21 cellular contexts compared by ENCODE assay signal in genomic region chr6:146194434-146194833, GRCh38.
DNase-seq lines count a peak whose midpoint lies in the region; ATAC-seq and TF ChIP-seq lines count a peak whose summit lies in the region.
"Had no signal": no experiment of that assay in that cellular context is flagged by ENCODE, and none has a peak within 500 bp of the region (broad histone marks: within the 10 kb centered on the region; RNA-seq: fewer than 3 reads in every experiment).

No MANE protein-coding gene starts in this region.

- H3K27ac ChIP-seq in neural progenitor cell, result no peak overlapping the region
- H3K27ac ChIP-seq: 22Rv1; BLaER1 treated with 17β-estradiol and CSF1 and Interleukin-3, amounts not matched to agents 10 nM and 100 nM had no signal

- no peaks in the 10 kb centered on the region for H3K27me3 ChIP-seq in neural progenitor cell
- H3K27me3 ChIP-seq: BE2C; BLaER1 treated with 17β-estradiol and CSF1 and Interleukin-3, amounts not matched to agents 10 nM and 100 nM had no signal

- H4K20me1 ChIP-seq in neural progenitor cell (ENCODE audit: low read depth), result no peaks in the 10 kb centered on the region
- H4K20me1 ChIP-seq: BLaER1 treated with 17β-estradiol and CSF1 and Interleukin-3, amounts not matched to agents 10 nM and 100 nM had no signal

- H3K27me3 Mint-ChIP-seq in neural progenitor cell (ENCODE audit: insufficient read depth, low read depth), result peaks cover 4% of the 10 kb centered on the region
- H3K27me3 Mint-ChIP-seq: CD4-positive, alpha-beta T cell had no signal

- no peaks in the 10 kb centered on the region for H3K79me2 ChIP-seq in neural progenitor cell (ENCODE audit: low read depth)

- H2AFZ ChIP-seq in neural progenitor cell (replicated peaks), result no peak overlapping the region

- H3K9ac ChIP-seq in neural progenitor cell, result no peak overlapping the region
- H3K9ac ChIP-seq: BLaER1 treated with 17β-estradiol and CSF1 and Interleukin-3, amounts not matched to agents 10 nM and 100 nM had no signal

- no peaks in the 10 kb centered on the region for H3K9me3 ChIP-seq in neural progenitor cell (ENCODE audit: low read depth)
- H3K9me3 ChIP-seq: BE2C; BLaER1 treated with 17β-estradiol and CSF1 and Interleukin-3, amounts not matched to agents 10 nM and 100 nM; HAP-1 had no signal

- DNase-seq in AG10803 (ENCODE audit: low read depth) (peak; percentile 3), astrocyte of the hippocampus (ENCODE audit: low read depth, low spot score) (peak; percentile 42), iPS-NIHi11 (ENCODE audit: low spot score) (peak; percentile 7), neural progenitor cell (ENCODE audit: low spot score) (peak; percentile 31), anterior cingulate cortex (lab: John Stamatoyannopoulos, UW) (no peak), NCI-H1436 treated with DMSO at 0.1 percent for 48 hours (lab: John Stamatoyannopoulos, UW) (no peak)
- DNase-seq: AML-193; BE2C; CD4-positive, alpha-beta T cell; CD8-positive, alpha-beta memory T cell; DMS 273 treated with DMSO at 0.1 percent for 48 hours; DMS79 treated with DMSO at 0.1 percent for 48 hours; GF-D8; GOT3; HFFc6 had no signal

- H3K4me3 ChIP-seq in AG10803 (ENCODE audit: low read length) (no peak overlapping the region), neural progenitor cell (no peak overlapping the region)
- H3K4me3 ChIP-seq: BLaER1 treated with 17β-estradiol and CSF1 and Interleukin-3, amounts not matched to agents 10 nM and 100 nM; HAP-1 had no signal

- H3K27ac Mint-ChIP-seq in neural progenitor cell, result peak overlapping the region; percentile 28
- H3K27ac Mint-ChIP-seq: CD14-positive monocyte; CD4-positive, alpha-beta T cell; CD8-positive, alpha-beta memory T cell; HFFc6 had no signal

- H3K4me3 Mint-ChIP-seq in neural progenitor cell, result no peak overlapping the region
- H3K4me3 Mint-ChIP-seq: CD14-positive monocyte; CD4-positive, alpha-beta T cell; CD8-positive, alpha-beta memory T cell; HFFc6 had no signal

- no peak overlapping the region for H3K4me2 ChIP-seq in neural progenitor cell
- H3K4me2 ChIP-seq: BLaER1 treated with 17β-estradiol and CSF1 and Interleukin-3, amounts not matched to agents 10 nM and 100 nM had no signal

- no peaks in the 10 kb centered on the region for H3K36me3 ChIP-seq in neural progenitor cell
- H3K36me3 ChIP-seq: BE2C; BLaER1 treated with 17β-estradiol and CSF1 and Interleukin-3, amounts not matched to agents 10 nM and 100 nM; HAP-1 had no signal

- peaks cover 17% of the 10 kb centered on the region for H3K4me1 Mint-ChIP-seq in neural progenitor cell
- H3K4me1 Mint-ChIP-seq: CD14-positive monocyte; CD8-positive, alpha-beta memory T cell had no signal

- H3K36me3 Mint-ChIP-seq in neural progenitor cell, result peaks cover 2% of the 10 kb centered on the region
- H3K36me3 Mint-ChIP-seq: CD14-positive monocyte; CD8-positive, alpha-beta memory T cell had no signal

- peaks cover 6% of the 10 kb centered on the region for H3K9me3 Mint-ChIP-seq in neural progenitor cell

- ATAC-seq in GM19452 (IDR thresholded peaks at IDR 0.05; ENCODE audit: unreplicated experiment) (no peak), HG02588 (IDR thresholded peaks at IDR 0.05; ENCODE audit: unreplicated experiment) (no peak)

- no peaks in the 10 kb centered on the region for H3F3A ChIP-seq in neural progenitor cell (ENCODE audit: low read depth)

- peaks cover 23% of the 10 kb centered on the region for H3K4me1 ChIP-seq in neural progenitor cell
- H3K4me1 ChIP-seq: BE2C, HAP-1 had no signal

- no peak for TF ChIP-seq CTCF in AG10803 (conservative IDR thresholded peaks at IDR 0.05; ENCODE audit: low read length)
- no peak for TF ChIP-seq CTCF in neural progenitor cell (IDR thresholded peaks at IDR 0.05)

Comparison
In these comparisons a context has a peak if more than half of its experiments do, and no peak if none do; other contexts are left out.
1. DNase-seq: peak in AG10803 (single experiment), astrocyte of the hippocampus (single experiment), iPS-NIHi11 (single experiment) and neural progenitor cell (single experiment); none in anterior cingulate cortex (0 of 58) and NCI-H1436 treated with DMSO at 0.1 percent for 48 hours (single experiment).